9 cellular contexts compared by ENCODE assay signal in genomic region chr17:74768069-74768762, GRCh38. TPM values are rescaled to one million over a fixed set of nuclear protein-coding genes. Genes with fewer than 3 reads are reported as not detected.
DNase-seq lines count a peak whose midpoint lies in the region; ATAC-seq and TF ChIP-seq lines count a peak whose summit lies in the region.
"Had no signal": no experiment of that assay in that cellular context is flagged by ENCODE, and none has a peak within 500 bp of the region (broad histone marks: within the 10 kb centered on the region; RNA-seq: fewer than 3 reads in every experiment).

No MANE protein-coding gene starts in this region.

- H3K4me3 Mint-ChIP-seq in chondrocyte (ENCODE audit: unreplicated experiment): no peak overlapping the region
- H3K4me3 Mint-ChIP-seq in activated T-helper 2 cell treated with anti-CD3 and anti-CD28 coated beads, Interferon-gamma antibody, Interleukin-2, Interleukin-4, amounts not matched to agents 10 μg/mL and 5 μg/mL and 100 μg/mL, durations not matched to agents 14 hours and 24 hours and 36 hours (ENCODE audit: low read depth): no peak overlapping the region

- intact Hi-C loops in posterior vena cava (cut with DNase I): no loop called here
- intact Hi-C loops in activated T-helper 2 cell treated with anti-CD3 and anti-CD28 coated beads, Interferon-gamma antibody, Interleukin-2, Interleukin-4, amounts not matched to agents 10 μg/mL and 5 μg/mL and 100 μg/mL, durations not matched to agents 14 hours and 24 hours and 36 hours (cut with micrococcal nuclease): no loop called here

- peaks cover 17% of the 10 kb centered on the region for H3K36me3 Mint-ChIP-seq in chondrocyte (ENCODE audit: low read depth)
- H3K36me3 Mint-ChIP-seq in activated T-helper 2 cell treated with anti-CD3 and anti-CD28 coated beads, Interferon-gamma antibody, Interleukin-2, Interleukin-4, amounts not matched to agents 10 μg/mL and 5 μg/mL and 100 μg/mL, durations not matched to agents 14 hours and 24 hours and 36 hours (ENCODE audit: low read depth): peaks cover 58% of the 10 kb centered on the region

- no peak for ATAC-seq in HG03571 (IDR thresholded peaks at IDR 0.05; ENCODE audit: unreplicated experiment)
- ATAC-seq: left colon had no signal

- no peaks in the 10 kb centered on the region for H3K9me3 Mint-ChIP-seq in chondrocyte (ENCODE audit: low read depth)
- H3K9me3 Mint-ChIP-seq in activated T-helper 2 cell treated with anti-CD3 and anti-CD28 coated beads, Interferon-gamma antibody, Interleukin-2, Interleukin-4, amounts not matched to agents 10 μg/mL and 5 μg/mL and 100 μg/mL, durations not matched to agents 14 hours and 24 hours and 36 hours: no peaks in the 10 kb centered on the region

- no peak for TF ChIP-seq CTCF in chondrocyte (IDR thresholded peaks at IDR 0.05)

- DNase-seq in AG08396 (ENCODE audit: low spot score): peak; percentile 89
- DNase-seq in NCI-H2196 treated with DMSO at 0.1 percent for 48 hours (lab: John Stamatoyannopoulos, UW; ENCODE audit: unreplicated experiment): peak; percentile 46
- DNase-seq in chondrocyte (ENCODE audit: low spot score): peak; percentile 90
- peak; percentile 86 for DNase-seq in myocyte (ENCODE audit: low read depth)
- DNase-seq in posterior vena cava (ENCODE audit: low spot score): no peak
- DNase-seq in UCSD-AML1 (lab: John Stamatoyannopoulos, UW; ENCODE audit: unreplicated experiment): no peak
- no peak for DNase-seq in activated T-helper 2 cell treated with anti-CD3 and anti-CD28 coated beads, Interferon-gamma antibody, Interleukin-2, Interleukin-4, amounts not matched to agents 10 μg/mL and 5 μg/mL and 100 μg/mL, durations not matched to agents 14 hours and 24 hours and 36 hours (ENCODE audit: low spot score)
- DNase-seq: left colon had no signal

- peaks cover 67% of the 10 kb centered on the region for H3K4me1 Mint-ChIP-seq in chondrocyte (ENCODE audit: low read depth)
- H3K4me1 Mint-ChIP-seq in activated T-helper 2 cell treated with anti-CD3 and anti-CD28 coated beads, Interferon-gamma antibody, Interleukin-2, Interleukin-4, amounts not matched to agents 10 μg/mL and 5 μg/mL and 100 μg/mL, durations not matched to agents 14 hours and 24 hours and 36 hours (ENCODE audit: low read depth): peaks cover 13% of the 10 kb centered on the region

- H3K27me3 Mint-ChIP-seq in chondrocyte (ENCODE audit: low read depth): no peaks in the 10 kb centered on the region
- H3K27me3 Mint-ChIP-seq in activated T-helper 2 cell treated with anti-CD3 and anti-CD28 coated beads, Interferon-gamma antibody, Interleukin-2, Interleukin-4, amounts not matched to agents 10 μg/mL and 5 μg/mL and 100 μg/mL, durations not matched to agents 14 hours and 24 hours and 36 hours (ENCODE audit: low read depth): no peaks in the 10 kb centered on the region

- H3K27ac Mint-ChIP-seq in chondrocyte (ENCODE audit: unreplicated experiment): peak overlapping the region; percentile 84
- H3K27ac Mint-ChIP-seq in activated T-helper 2 cell treated with anti-CD3 and anti-CD28 coated beads, Interferon-gamma antibody, Interleukin-2, Interleukin-4, amounts not matched to agents 10 μg/mL and 5 μg/mL and 100 μg/mL, durations not matched to agents 14 hours and 24 hours and 36 hours: no peak overlapping the region

RNA-seq across cellular contexts. Expression of gene NAT9, which starts 7.9 kb away (rescaled TPM):
- total RNA-seq in chondrocyte: 46.8 to 48.9 TPM (median 47.4 TPM) in 3 replicates
- 47.7 and 50.4 TPM in 2 replicates for total RNA-seq in myocyte
- polyA plus RNA-seq in myocyte (2012): 65.2 TPM
- total RNA-seq in posterior vena cava: 10 to 100 TPM; 26.8 to 31.7 TPM
- 55.3 TPM in 2 replicates for total RNA-seq in activated T-helper 2 cell treated with anti-CD3 and anti-CD28 coated beads, Interferon-gamma antibody, Interleukin-2, Interleukin-4, amounts not matched to agents 10 μg/mL and 5 μg/mL and 100 μg/mL, durations not matched to agents 14 hours and 24 hours and 36 hours

RNA-seq across cellular contexts. Expression of gene NHERF1, which starts 19.8 kb away (rescaled TPM):
- total RNA-seq in chondrocyte (98.7 to 108 TPM (median 98.7 TPM) in 3 replicates), myocyte (54.0 and 63.8 TPM in 2 replicates), posterior vena cava (10 to 100 TPM in 1 of 2 donors, 1 to 10 TPM in 1; 7.0 to 11.5 TPM)
- 82.5 TPM for polyA plus RNA-seq in myocyte (2012)
- total RNA-seq in activated T-helper 2 cell treated with anti-CD3 and anti-CD28 coated beads, Interferon-gamma antibody, Interleukin-2, Interleukin-4, amounts not matched to agents 10 μg/mL and 5 μg/mL and 100 μg/mL, durations not matched to agents 14 hours and 24 hours and 36 hours: 129 and 133 TPM in 2 replicates

RNA-seq across cellular contexts. Expression of gene RAB37, which starts 31.2 kb away (rescaled TPM):
- 0.15 TPM in 1 of 3 replicates, not detected in the others for total RNA-seq in chondrocyte
- 0.57 TPM in 1 of 2 replicates, not detected in the other for total RNA-seq in myocyte
- 0.48 TPM for polyA plus RNA-seq in myocyte (2012)
- total RNA-seq in posterior vena cava: 1 to 10 TPM; 1.1 to 1.6 TPM
- 9.7 and 12.1 TPM in 2 replicates for total RNA-seq in activated T-helper 2 cell treated with anti-CD3 and anti-CD28 coated beads, Interferon-gamma antibody, Interleukin-2, Interleukin-4, amounts not matched to agents 10 μg/mL and 5 μg/mL and 100 μg/mL, durations not matched to agents 14 hours and 24 hours and 36 hours

RNA-seq across cellular contexts. Expression of gene CD300LF, which starts 55.5 kb away (rescaled TPM):
- total RNA-seq in chondrocyte: not detected in 3 replicates
- 0.26 TPM in 1 of 2 replicates, not detected in the other for total RNA-seq in myocyte
- polyA plus RNA-seq in myocyte (2012): not detected
- 1 to 10 TPM in 1 of 2 donors, under 1 TPM in 1; 0.48 to 3.1 TPM for total RNA-seq in posterior vena cava
- not detected in 2 replicates for total RNA-seq in activated T-helper 2 cell treated with anti-CD3 and anti-CD28 coated beads, Interferon-gamma antibody, Interleukin-2, Interleukin-4, amounts not matched to agents 10 μg/mL and 5 μg/mL and 100 μg/mL, durations not matched to agents 14 hours and 24 hours and 36 hours

Comparison
In these comparisons a context has a peak if more than half of its experiments do, and no peak if none do; other contexts are left out.
1. DNase-seq: peak in AG08396 (single experiment), NCI-H2196 treated with DMSO at 0.1 percent for 48 hours (single experiment), chondrocyte (single experiment) and myocyte (single experiment); none in posterior vena cava (single experiment), UCSD-AML1 (single experiment) and activated T-helper 2 cell treated with anti-CD3 and anti-CD28 coated beads, Interferon-gamma antibody, Interleukin-2, Interleukin-4, amounts not matched to agents 10 μg/mL and 5 μg/mL and 100 μg/mL, durations not matched to agents 14 hours and 24 hours and 36 hours (single experiment).